17 cellular contexts compared by ENCODE assay signal in the genomic region with DNA sequence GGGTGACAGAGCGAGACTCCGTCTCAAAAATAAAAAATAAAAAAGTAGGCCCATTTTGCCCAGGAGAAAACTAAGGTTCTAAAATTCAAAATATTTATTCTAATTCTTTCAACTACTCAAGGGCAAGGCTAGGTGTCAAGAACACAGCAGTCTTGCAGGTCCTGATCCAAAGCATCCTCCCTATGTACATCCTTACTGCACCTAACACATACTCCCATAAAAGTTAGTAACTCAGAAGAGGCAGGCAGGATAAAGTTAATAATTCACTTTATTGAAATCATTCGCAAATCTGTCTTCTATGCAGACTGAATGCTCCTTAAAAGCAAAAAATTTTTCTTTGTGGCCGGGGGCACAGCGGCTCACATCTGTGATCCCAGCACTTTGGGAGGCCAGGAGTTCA. TPM values are rescaled to one million over a fixed set of nuclear protein-coding genes. Genes with fewer than 3 reads are reported as not detected.
DNase-seq lines count a peak whose midpoint lies in the region; ATAC-seq, FAIRE-seq and TF ChIP-seq lines count a peak whose summit lies in the region.
"Had no signal": no experiment of that assay in that cellular context is flagged by ENCODE, and none has a peak within 500 bp of the region (broad histone marks: within the 10 kb centered on the region; RNA-seq: fewer than 3 reads in every experiment).

No MANE protein-coding gene starts in this region.

- H3T11ph ChIP-seq in H9 (ENCODE audit: low read length), result no peak overlapping the region

- H3K36me3 Mint-ChIP-seq in T-helper 17 cell (ENCODE audit: low read depth) (no peaks in the 10 kb centered on the region), H9 (ENCODE audit: insufficient read depth in 1 of 3, low read depth in 3 of 3) (peaks cover 20 to 33% (median 29%) of the 10 kb centered on the region in 3 experiments; a peak in 6 of 7 replicates)

- H3K27me3 Mint-ChIP-seq in T-helper 17 cell, result no peaks in the 10 kb centered on the region
- H3K27me3 Mint-ChIP-seq in H9 (ENCODE audit: low read depth), result no peaks in the 10 kb centered on the region
- H3K27me3 Mint-ChIP-seq: CD4-positive, alpha-beta T cell had no signal

- no peak overlapping the region for H3K4me3 Mint-ChIP-seq in T-helper 17 cell
- H3K4me3 Mint-ChIP-seq in H9, result no peak overlapping the region
- H3K4me3 Mint-ChIP-seq: CD4-positive, alpha-beta T cell had no signal

- FAIRE-seq in GM19239 (lab: Jason Lieb, UNC) (peak; percentile 73), small intestine (lab: Jason Lieb, UNC) (no peak)
- FAIRE-seq: A204.1, D721Med, G401.6, H1 had no signal

- H3K36me3 ChIP-seq in mucosa of descending colon (ENCODE audit: low read depth), result no peaks in the 10 kb centered on the region
- H3K36me3 ChIP-seq in subcutaneous abdominal adipose tissue (ENCODE audit: control insufficient read depth in 5 of 5, insufficient read depth in 5 of 5, low read length in 5 of 5), result peaks cover 0 to 15% (median 6%) of the 10 kb centered on the region in 5 donors
- H3K36me3 ChIP-seq in small intestine (ENCODE audit: control insufficient read depth in 2 of 2, insufficient read depth in 2 of 2, low read length in 2 of 2), result no peaks in the 10 kb centered on the region

- 0 out of 5 replicates have a peak, but pooled peaks cover 0 to 4% of the 10 kb centered on the region in 2 experiments for H3K9me3 Mint-ChIP-seq in H9
- H3K9me3 Mint-ChIP-seq: CD4-positive, alpha-beta T cell had no signal

- no peak overlapping the region for H2BK20ac ChIP-seq in H9 (ENCODE audit: low read depth, low read length, poor library complexity, severe bottlenecking)

- DNase-seq in GM19239 (ENCODE audit: insufficient read length, low spot score) (no peak), T-helper 17 cell (no peak), mucosa of descending colon (no peak), H9 (no peak), islet precursor cell (no peak), SIG-M5 (lab: John Stamatoyannopoulos, UW) (no peak), small intestine (no peak)
- DNase-seq: ACHN; Caco-2; CD4-positive, alpha-beta T cell had no signal

- H2BK15ac ChIP-seq in H9 (ENCODE audit: low read depth, low read length), result no peak overlapping the region

- ATAC-seq in T-helper 17 cell (no peak), mucosa of descending colon (peak; percentile 76)

- H3K27ac ChIP-seq in subcutaneous abdominal adipose tissue (ENCODE audit: low read depth, low read length), result peak overlapping the region; percentile 46
- H3K27ac ChIP-seq in H9 (ENCODE audit: insufficient read length, low read depth, low read length), result no peak overlapping the region
- no peak overlapping the region for H3K27ac ChIP-seq in small intestine (ENCODE audit: low read depth in 1 of 2, low read length in 1 of 2)
- H3K27ac ChIP-seq: C4-2B had no signal

- intact Hi-C loops in mucosa of descending colon (cut with DNase I, micrococcal nuclease), result no loop called here

- peaks cover 47% of the 10 kb centered on the region for H3K79me2 ChIP-seq in H9 (ENCODE audit: insufficient read depth, low read length)

- peak overlapping the region; percentile 29 for H3K27ac Mint-ChIP-seq in T-helper 17 cell
- H3K27ac Mint-ChIP-seq in H9, result no peak overlapping the region

- H4K20me1 ChIP-seq in H9 (ENCODE audit: control insufficient read depth, insufficient read depth, insufficient read length), result no peaks in the 10 kb centered on the region

- no peak overlapping the region for H4K91ac ChIP-seq in H9 (ENCODE audit: insufficient read length, low read depth, low read length)

- H3K4me3 ChIP-seq in mucosa of descending colon, result no peak overlapping the region
- H3K4me3 ChIP-seq in subcutaneous abdominal adipose tissue (ENCODE audit: low read depth in 1 of 5, low read length in 5 of 5), result no peak overlapping the region
- H3K4me3 ChIP-seq in small intestine (ENCODE audit: low read depth in 1 of 2, low read length in 2 of 2), result no peak overlapping the region
- H3K4me3 ChIP-seq: HAP-1 had no signal

- no peak overlapping the region for H2BK12ac ChIP-seq in H9 (ENCODE audit: insufficient read length, low read depth, low read length)

- no peak overlapping the region for H3K4ac ChIP-seq in H9 (ENCODE audit: low read depth, low read length)

- H3K9ac ChIP-seq in subcutaneous abdominal adipose tissue (ENCODE audit: low read length in 5 of 5) (no peak overlapping the region), H9 (ENCODE audit: extremely low read depth, insufficient read length, low read length) (no peak overlapping the region)

- no peak overlapping the region for H3K14ac ChIP-seq in H9 (ENCODE audit: insufficient read depth, low read length)

- no peak overlapping the region for H2BK5ac ChIP-seq in H9 (ENCODE audit: insufficient read length, low read length)

- no peak overlapping the region for H2AFZ ChIP-seq in H9 (ENCODE audit: low read length)

- H3K27me3 ChIP-seq in subcutaneous abdominal adipose tissue (ENCODE audit: control insufficient read depth in 5 of 5, insufficient read depth in 4 of 5, low read length in 5 of 5) (no peaks in the 10 kb centered on the region), H9 (ENCODE audit: insufficient read depth, low read length) (no peaks in the 10 kb centered on the region), small intestine (ENCODE audit: control insufficient read depth in 2 of 2, insufficient read depth in 2 of 2, low read length in 2 of 2) (no peaks in the 10 kb centered on the region)

- peaks cover 19% of the 10 kb centered on the region for H3K4me1 Mint-ChIP-seq in T-helper 17 cell
- H3K4me1 Mint-ChIP-seq in H9, result peaks cover 0 to 2% of the 10 kb centered on the region in 2 experiments; a peak in 1 of 4 replicates

- H4K5ac ChIP-seq in H9 (ENCODE audit: insufficient read length, low read depth, low read length), result no peak overlapping the region

- no CpG with 5 or more reads among the region's 5 CpGs for WGBS in H9 (ENCODE audit: extremely low coverage, insufficient read length, low lambda C conversion rate)
- WGBS in small intestine, 3 donors, result 91 to 96% (median 91%) methylated on average over 5 of the region's 5 CpGs

- H3K79me1 ChIP-seq in H9 (ENCODE audit: insufficient read depth, low read depth, low read length, poor library complexity, severe bottlenecking), result peaks cover 6% of the 10 kb centered on the region

- no peak overlapping the region for H2AK5ac ChIP-seq in H9 (ENCODE audit: insufficient read length, low read length)

- H3K18ac ChIP-seq in H9 (ENCODE audit: insufficient read length, low read depth, low read length), result no peak overlapping the region

- H3K9me3 ChIP-seq in T-helper 17 cell (ENCODE audit: control insufficient read depth, low read length, poor library complexity, severe bottlenecking) (no peaks in the 10 kb centered on the region), mucosa of descending colon (no peaks in the 10 kb centered on the region), subcutaneous abdominal adipose tissue (ENCODE audit: control insufficient read depth in 5 of 5, low read length in 5 of 5) (no peaks in the 10 kb centered on the region), H9 (ENCODE audit: control insufficient read depth, low read depth, low read length) (no peaks in the 10 kb centered on the region), small intestine (ENCODE audit: control insufficient read depth, low read depth) (no peaks in the 10 kb centered on the region)
- H3K9me3 ChIP-seq: Caco-2, HAP-1 had no signal

- H3K23me2 ChIP-seq in H9 (ENCODE audit: insufficient read length, low read depth, low read length, poor library complexity, severe bottlenecking), result peaks cover 4% of the 10 kb centered on the region

- no peak overlapping the region for H2BK120ac ChIP-seq in H9 (ENCODE audit: low read depth, low read length, poor library complexity, severe bottlenecking)

- H3K23ac ChIP-seq in H9 (ENCODE audit: insufficient read length, low read depth, low read length), result no peak overlapping the region

- no peak overlapping the region for H4K8ac ChIP-seq in H9 (replicated peaks; ENCODE audit: insufficient read length, low read depth, low read length)

- TF ChIP-seq CTCF in mucosa of descending colon (IDR thresholded peaks at IDR 0.05) (no peak), H9 (conservative IDR thresholded peaks at IDR 0.05) (no peak)

- H3K4me2 ChIP-seq in H9 (ENCODE audit: insufficient read depth, insufficient read length, low read length), result no peak overlapping the region

- H3K56ac ChIP-seq in H9 (ENCODE audit: insufficient read length, low read depth, low read length), result no peak overlapping the region

- H3K4me1 ChIP-seq in mucosa of descending colon (ENCODE audit: low read depth) (peaks cover 28% of the 10 kb centered on the region), subcutaneous abdominal adipose tissue (ENCODE audit: control insufficient read depth in 5 of 5, insufficient read depth in 5 of 5, low read length in 5 of 5) (peaks cover 2 to 44% (median 39%) of the 10 kb centered on the region in 5 donors), H9 (ENCODE audit: insufficient read depth, low read length) (peaks cover 3% of the 10 kb centered on the region; the same call in 1 of the 2 replicates), small intestine (ENCODE audit: control insufficient read depth in 2 of 2, insufficient read depth in 1 of 2, low read depth in 1 of 2, low read length in 1 of 2) (peaks cover 0 to 4% of the 10 kb centered on the region in 2 donors)

RNA-seq across cellular contexts. Expression of a gene that starts 11.1 kb away (rescaled TPM):
- total RNA-seq in T-helper 17 cell (10 to 100 TPM; 59.1 to 61.9 TPM), mucosa of descending colon (100 to 1,000 TPM; 101 to 178 (median 123) TPM), H9 (2021) (98.0 and 98.7 TPM in 2 replicates)
- 10 to 100 TPM; 53.0 to 76.7 (median 72.1) TPM for polyA plus RNA-seq in small intestine
